8 cellular contexts compared by ENCODE assay signal in genomic region chr6:106512958-106513480, GRCh38.
DNase-seq lines count a peak whose midpoint lies in the region; ATAC-seq and TF ChIP-seq lines count a peak whose summit lies in the region.

No MANE protein-coding gene starts in this region.

- POLR2A ChIA-PET in CD8-positive, alpha-beta memory T cell (lab: Charles Lee) = interaction anchor here (0.5 to 3.7 kb wide), 7 partner anchors 8 to 113 kb away, joined by 3 to 60 read pairs (median 4); no protein-coding TSS in a partner anchor
- POLR2A ChIA-PET in IMR-90 (lab: Charles Lee; ENCODE audit: unreplicated experiment) = no interaction called here

- H3K27ac Mint-ChIP-seq in CD8-positive, alpha-beta memory T cell = peak overlapping the region; percentile 95 to 99 (median 98)
- H3K27ac Mint-ChIP-seq in neural crest cell (ENCODE audit: unreplicated experiment) = no peak overlapping the region

- no peak overlapping the region for H3K4ac ChIP-seq in IMR-90 (ENCODE audit: low read depth, low read length)

- H3K9me3 ChIP-seq in CD8-positive, alpha-beta memory T cell (ENCODE audit: low read length) = no peaks in the 10 kb centered on the region
- H3K9me3 ChIP-seq in IMR-90 (ENCODE audit: control insufficient read depth, insufficient read depth, low read length) = no peaks in the 10 kb centered on the region

- H3K56ac ChIP-seq in IMR-90 (ENCODE audit: extremely low read depth, insufficient read depth, low read length) = no peak overlapping the region

- H4K20me1 ChIP-seq in IMR-90 (ENCODE audit: insufficient read depth, low read length) = no peaks in the 10 kb centered on the region

- no peak overlapping the region for H2BK5ac ChIP-seq in IMR-90 (ENCODE audit: low read depth, low read length, poor library complexity, severe bottlenecking)

- no peaks in the 10 kb centered on the region for H3K79me1 ChIP-seq in IMR-90 (ENCODE audit: low read depth in 1 of 2, low read length in 2 of 2)

- no peak overlapping the region for H3K9ac ChIP-seq in IMR-90 (ENCODE audit: low read depth, low read length)

- H2BK15ac ChIP-seq in IMR-90 (ENCODE audit: low read depth, low read length) = no peak overlapping the region

- H2BK120ac ChIP-seq in IMR-90 (ENCODE audit: low read depth, low read length) = peak overlapping the region; percentile 44; the same call in 1 of the 2 replicates

- no peak overlapping the region for H4K8ac ChIP-seq in IMR-90 (ENCODE audit: low read depth in 2 of 2, low read length in 2 of 2)

- H3K4me2 ChIP-seq in IMR-90 (ENCODE audit: low read depth, low read length) = peak overlapping the region; percentile 17; the same call in 1 of the 2 replicates

- H3K27ac ChIP-seq in CD8-positive, alpha-beta memory T cell (ENCODE audit: low read depth, low read length) = peak overlapping the region; percentile 74
- H3K27ac ChIP-seq in IMR-90 (ENCODE audit: insufficient read depth, low read length) (no peak overlapping the region), coronary artery (peak overlapping the region; percentile 61 to 72)

- H3K9me3 Mint-ChIP-seq in CD8-positive, alpha-beta memory T cell = no peaks in the 10 kb centered on the region
- H3K9me3 Mint-ChIP-seq in neural crest cell = peaks cover 3% of the 10 kb centered on the region

- H2BK20ac ChIP-seq in IMR-90 (ENCODE audit: low read depth, low read length) = no peak overlapping the region

- H3K14ac ChIP-seq in IMR-90 (replicated peaks; ENCODE audit: low read depth, low read length) = 0 out of 2 replicates have a peak overlapping the region, but pooled peaks have one; percentile 1

- no CpG with 5 or more reads among the region's 19 CpGs for WGBS in IMR-90 (ENCODE audit: extremely low coverage in 2 of 2, insufficient read length in 1 of 2), 2 experiments

- dilution Hi-C loops in IMR-90 (cut with HindIII; ENCODE audit: low sequenced_read_pairs, unreplicated experiment) = no loop called here

- ATAC-seq in IMR-90 (ENCODE audit: low read depth) = no peak

- no peaks in the 10 kb centered on the region for H3K27me3 ChIP-seq in CD8-positive, alpha-beta memory T cell (ENCODE audit: insufficient read depth, low read length, poor library complexity, severe bottlenecking)
- H3K27me3 ChIP-seq in IMR-90 (ENCODE audit: control insufficient read depth, insufficient read depth, low read length) = peaks cover 28% of the 10 kb centered on the region

- no peaks in the 10 kb centered on the region for H3K36me3 ChIP-seq in CD8-positive, alpha-beta memory T cell (ENCODE audit: insufficient read depth, low read length)
- H3K36me3 ChIP-seq in IMR-90 (ENCODE audit: control insufficient read depth, insufficient read depth, low read length) = no peaks in the 10 kb centered on the region

- peak overlapping the region; percentile 42 for H2AK9ac ChIP-seq in IMR-90 (replicated peaks; ENCODE audit: low read depth, low read length, poor library complexity)

- H3K4me1 Mint-ChIP-seq in CD8-positive, alpha-beta memory T cell = peaks cover 56 to 70% (median 69%) of the 10 kb centered on the region in 3 donors
- peaks cover 25% of the 10 kb centered on the region for H3K4me1 Mint-ChIP-seq in neural crest cell

- TF ChIP-seq RAD21 in IMR-90 (IDR thresholded peaks at IDR 0.05; ENCODE audit: low read length) = no peak

- peaks cover 4% of the 10 kb centered on the region; the same call in 1 of the 2 replicates for H3K9me1 ChIP-seq in IMR-90 (ENCODE audit: insufficient read depth, low read length)

- H3K18ac ChIP-seq in IMR-90 (ENCODE audit: low read depth, low read length) = no peak overlapping the region; the same call in 1 of the 2 replicates

- H2AFZ ChIP-seq in IMR-90 (replicated peaks; ENCODE audit: low read length, poor library complexity) = peak overlapping the region; percentile 94

- peak overlapping the region; percentile 82 for H3K4me3 ChIP-seq in CD8-positive, alpha-beta memory T cell (ENCODE audit: low read length)
- H3K4me3 ChIP-seq in IMR-90 (ENCODE audit: insufficient read depth, low read depth, low read length) (peak overlapping the region; percentile 52), coronary artery (peak overlapping the region; percentile 79)

- peak overlapping the region; percentile 94 to 98 (median 97) for H3K4me3 Mint-ChIP-seq in CD8-positive, alpha-beta memory T cell
- H3K4me3 Mint-ChIP-seq in neural crest cell = peak overlapping the region; percentile 4

- no peak for DNase-seq in CD8-positive, alpha-beta memory T cell
- DNase-seq in IMR-90 (no peak), coronary artery (ENCODE audit: low spot score) (no peak), neural crest cell (ENCODE audit: low read depth, low spot score) (no peak), GM13976 (ENCODE audit: low spot score) (no peak), glomerular visceral epithelial cell (ENCODE audit: extremely low spot score) (no peak), globus pallidus (ENCODE audit: low spot score) (no peak)
- DNase-seq in stimulated activated naive CD4-positive, alpha-beta T cell treated with Interleukin-2 at 50 U/mL for 16 hours (lab: John Stamatoyannopoulos, UW) = no peak

- peaks cover 0 to 16% (median 0%) of the 10 kb centered on the region in 3 donors for H3K36me3 Mint-ChIP-seq in CD8-positive, alpha-beta memory T cell
- no peaks in the 10 kb centered on the region for H3K36me3 Mint-ChIP-seq in neural crest cell (ENCODE audit: low read depth)

- 0 out of 2 replicates have a peak overlapping the region, but pooled peaks have one; percentile 0 for H2AK5ac ChIP-seq in IMR-90 (ENCODE audit: low read depth, low read length)

- H4K91ac ChIP-seq in IMR-90 (ENCODE audit: insufficient read depth, low read depth, low read length) = no peak overlapping the region

- CTCF ChIA-PET in CD8-positive, alpha-beta memory T cell (lab: Charles Lee) = interaction anchor here (0.7 to 7.1 kb wide), 18 partner anchors 10 to 165 kb away, joined by 3 to 147 read pairs (median 9); no protein-coding TSS in a partner anchor
- CTCF ChIA-PET in IMR-90 (lab: Yijun Ruan, JAX) = interaction anchor here (1.1 to 1.7 kb wide), 2 partner anchors 24 to 38 kb away, joined by 3 to 5 read pairs; no protein-coding TSS in a partner anchor

- no peaks in the 10 kb centered on the region for H3K27me3 Mint-ChIP-seq in CD8-positive, alpha-beta memory T cell
- peaks cover 88% of the 10 kb centered on the region for H3K27me3 Mint-ChIP-seq in neural crest cell (ENCODE audit: low read depth)

- peaks cover 39% of the 10 kb centered on the region for H3K4me1 ChIP-seq in CD8-positive, alpha-beta memory T cell (ENCODE audit: insufficient read depth, low read length)
- peaks cover 7% of the 10 kb centered on the region; the same call in 1 of the 2 replicates for H3K4me1 ChIP-seq in IMR-90 (ENCODE audit: control insufficient read depth, insufficient read depth, low read length)

- intact Hi-C loops in IMR-90 (cut with micrococcal nuclease) = loop anchor here (2.0 to 5.0 kb wide), 4 partner anchors 16 to 464 kb away; no protein-coding TSS in a partner anchor

- TF ChIP-seq CTCF in IMR-90 (conservative IDR thresholded peaks at IDR 0.05; ENCODE audit: low read depth, low read length) = no peak
- no peak for TF ChIP-seq CTCF in coronary artery (IDR thresholded peaks at IDR 0.05)
- TF ChIP-seq CTCF in neural crest cell (conservative IDR thresholded peaks at IDR 0.05) = no peak
- no peak for TF ChIP-seq CTCF in GM13976 (IDR thresholded peaks at IDR 0.05; ENCODE audit: borderline replicate concordance, control extremely low read depth, extremely low read depth, insufficient read depth, missing control alignments)

- in situ Hi-C loops in IMR-90 (cut with MboI; ENCODE audit: low sequenced_read_pairs) = no loop called here
- in situ Hi-C loops in GM13976 (cut with MboI; ENCODE audit: low sequenced_read_pairs, unreplicated experiment) = no loop called here

- no peak for TF ChIP-seq POLR2A in IMR-90 (IDR thresholded peaks at IDR 0.05; ENCODE audit: low read depth, low read length)

- H3K23ac ChIP-seq in IMR-90 (ENCODE audit: low read depth, low read length) = peak overlapping the region; percentile 74; the same call in 1 of the 2 replicates

- BruUV-seq in IMR-90 (replicated peaks; lab: Mats Ljungman, UMichigan) = no TSS peak

- H4K5ac ChIP-seq in IMR-90 (ENCODE audit: low read depth, low read length) = no peak overlapping the region; the same call in 1 of the 2 replicates

TF ChIP-seq in IMR-90, 13 proteins besides CTCF, POLR2A, EP300 and RAD21:
- TF ChIP-seq MAZ (IDR thresholded peaks at IDR 0.05; ENCODE audit: borderline replicate concordance, low read depth, low read length) = no peak
- no peak for TF ChIP-seq ELK1 (IDR thresholded peaks at IDR 0.05; ENCODE audit: borderline replicate concordance, low read depth, low read length)
- no peak for TF ChIP-seq SMC3 (IDR thresholded peaks at IDR 0.05; ENCODE audit: low read depth, low read length)
- no peak for TF ChIP-seq RFX5 (IDR thresholded peaks at IDR 0.05; ENCODE audit: low read depth, low read length)
- TF ChIP-seq NFE2L2 (IDR thresholded peaks at IDR 0.05; ENCODE audit: low read depth, low read length) = no peak
- TF ChIP-seq MAFK (IDR thresholded peaks at IDR 0.05; ENCODE audit: low read depth, low read length) = no peak
- no peak for TF ChIP-seq BHLHE40 (IDR thresholded peaks at IDR 0.05; ENCODE audit: low read depth, low read length)
- no peak for TF ChIP-seq MXI1 (IDR thresholded peaks at IDR 0.05; ENCODE audit: borderline replicate concordance, low read depth, low read length)
- no peak for TF ChIP-seq RCOR1 (IDR thresholded peaks at IDR 0.05; ENCODE audit: insufficient replicate concordance, low read length)
- TF ChIP-seq CEBPB (IDR thresholded peaks at IDR 0.05; ENCODE audit: low read depth, low read length) = no peak
- no peak for TF ChIP-seq CHD1 (IDR thresholded peaks at IDR 0.05; ENCODE audit: low read depth, low read length)
- TF ChIP-seq FOS (IDR thresholded peaks at IDR 0.05; ENCODE audit: low read depth, low read length) = no peak
- TF ChIP-seq USF2 (IDR thresholded peaks at IDR 0.05; ENCODE audit: low read depth, low read length) = no peak
